1 cellular context compared by ENCODE assay signal in genomic region chr11:2834893-2835767, GRCh38.
TF ChIP-seq lines count a peak whose summit lies in the region.

No MANE protein-coding gene starts in this region.

TF ChIP-seq in HepG2, 621 proteins besides CTCF, POLR2A, EP300 and RAD21 (continued from another document):
- TF ChIP-seq HBP1 (CRISPR knock-in tag; IDR thresholded peaks at IDR 0.05; ENCODE audit: low read depth): no peak
- TF ChIP-seq KLF13 (CRISPR knock-in tag; IDR thresholded peaks at IDR 0.05): no peak
